13 cellular contexts compared by ENCODE assay signal in the genomic region with DNA sequence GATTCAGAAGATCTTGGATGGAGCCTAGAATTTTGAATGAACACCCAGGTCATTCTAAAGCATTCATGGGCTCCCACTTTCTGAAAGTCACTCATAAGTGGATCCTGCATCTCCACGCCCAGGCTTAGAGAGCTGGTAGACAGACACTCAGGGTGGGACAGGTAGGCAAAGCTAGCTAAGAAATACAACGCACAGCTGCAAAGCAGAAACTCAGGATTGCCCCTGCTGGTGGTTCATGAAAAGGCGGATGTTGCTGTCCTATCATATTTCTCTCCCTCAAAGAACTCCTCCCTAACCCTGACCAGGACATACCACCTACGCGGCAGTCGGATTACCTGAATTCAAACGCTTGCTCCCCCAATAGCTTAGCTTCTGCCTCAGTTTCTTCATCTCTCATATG.
A peak's percentile ranks its signal among the peaks of the same experiment; 100 is the strongest.
DNase-seq lines count a peak whose midpoint lies in the region; ATAC-seq, FAIRE-seq and TF ChIP-seq lines count a peak whose summit lies in the region.
"Had no signal": no experiment of that assay in that cellular context is flagged by ENCODE, and none has a peak within 500 bp of the region (broad histone marks: within the 10 kb centered on the region; RNA-seq: fewer than 3 reads in every experiment).

No MANE protein-coding gene starts in this region.

- FAIRE-seq in GM12891 (lab: Jason Lieb, UNC), result no peak

- no peaks in the 10 kb centered on the region for H3K27me3 ChIP-seq in OCI-LY1 (ENCODE audit: insufficient read depth, low read length)

- TF ChIP-seq POLR2A in GM12891 (IDR thresholded peaks at IDR 0.05; ENCODE audit: low read depth, low read length), result no peak

- H3K9me3 ChIP-seq in OCI-LY1 (ENCODE audit: low read length), result no peaks in the 10 kb centered on the region

- TF ChIP-seq CTCF in OCI-LY1 (IDR thresholded peaks at IDR 0.05; ENCODE audit: low read length), result peak; percentile 54
- peak; percentile 66 for TF ChIP-seq CTCF in endothelial cell (IDR thresholded peaks at IDR 0.05; ENCODE audit: unreplicated experiment)
- TF ChIP-seq CTCF in type B pancreatic cell (conservative IDR thresholded peaks at IDR 0.05), result peak; percentile 63

- no peaks in the 10 kb centered on the region; the same call in 1 of the 2 replicates for H3K9me2 ChIP-seq in OCI-LY1 (ENCODE audit: low read depth, low read length)

- no peaks in the 10 kb centered on the region for H4K20me1 ChIP-seq in OCI-LY1 (ENCODE audit: insufficient read depth, low read length)

- H3K9ac ChIP-seq in OCI-LY1 (ENCODE audit: low read length), result no peak overlapping the region

- no peak overlapping the region for H3K4me3 ChIP-seq in OCI-LY1 (ENCODE audit: low read depth, low read length, poor library complexity, severe bottlenecking)

- H3K27me3 Mint-ChIP-seq in endothelial cell (ENCODE audit: unreplicated experiment), result no peaks in the 10 kb centered on the region
- no peaks in the 10 kb centered on the region for H3K27me3 Mint-ChIP-seq in type B pancreatic cell
- H3K27me3 Mint-ChIP-seq: stimulated activated naive CD8-positive, alpha-beta T cell treated with anti-CD3 and anti-CD28 coated beads, Interleukin-15, amount 100 ng/mL, for 72 hours had no signal

- no peak for ATAC-seq in GM21825 (IDR thresholded peaks at IDR 0.05; ENCODE audit: unreplicated experiment)
- ATAC-seq: stimulated activated naive CD8-positive, alpha-beta T cell treated with anti-CD3 and anti-CD28 coated beads, Interleukin-15, amount 100 ng/mL, for 72 hours had no signal

- no peak overlapping the region for H3K27ac ChIP-seq in OCI-LY1 (ENCODE audit: low read depth, low read length, poor library complexity, severe bottlenecking)

- H3K9me3 Mint-ChIP-seq in endothelial cell (ENCODE audit: unreplicated experiment) (no peaks in the 10 kb centered on the region), type B pancreatic cell (no peaks in the 10 kb centered on the region)
- H3K9me3 Mint-ChIP-seq: stimulated activated naive CD8-positive, alpha-beta T cell treated with anti-CD3 and anti-CD28 coated beads, Interleukin-15, amount 100 ng/mL, for 72 hours had no signal

- H3K4me1 Mint-ChIP-seq in endothelial cell (ENCODE audit: unreplicated experiment), result peaks cover 16% of the 10 kb centered on the region
- H3K4me1 Mint-ChIP-seq in type B pancreatic cell (ENCODE audit: unreplicated experiment), result peaks cover 12% of the 10 kb centered on the region
- H3K4me1 Mint-ChIP-seq: CD14-positive monocyte had no signal

- H3K4me1 ChIP-seq in OCI-LY1 (ENCODE audit: insufficient read depth, low read length, severe bottlenecking), result no peaks in the 10 kb centered on the region

- H3K36me3 ChIP-seq in OCI-LY1 (ENCODE audit: insufficient read depth, low read length), result no peaks in the 10 kb centered on the region

- H3K27ac Mint-ChIP-seq in endothelial cell (ENCODE audit: unreplicated experiment) (no peak overlapping the region), type B pancreatic cell (no peak overlapping the region)
- H3K27ac Mint-ChIP-seq: CD14-positive monocyte; stimulated activated naive CD8-positive, alpha-beta T cell treated with anti-CD3 and anti-CD28 coated beads, Interleukin-15, amount 100 ng/mL, for 72 hours had no signal

- no peak overlapping the region for H3K4me2 ChIP-seq in OCI-LY1 (ENCODE audit: low read length)

- no peak overlapping the region for H2AFZ ChIP-seq in OCI-LY1 (ENCODE audit: low read length)

- no peaks in the 10 kb centered on the region for H3K79me2 ChIP-seq in OCI-LY1 (ENCODE audit: insufficient read depth, low read length)

- peak; percentile 4 for DNase-seq in activated CD4-positive, alpha-beta T cell treated with anti-CD3 and anti-CD28 coated beads for 48 hours
- DNase-seq in activated CD4-positive, alpha-beta T cell treated with anti-CD3 and anti-CD28 coated beads, Interleukin-2, amount 50 U/mL, for 4 hours, result no peak
- peak; percentile 21 for DNase-seq in endothelial cell (ENCODE audit: low spot score)
- no peak for DNase-seq in type B pancreatic cell (ENCODE audit: extremely low spot score, unreplicated experiment)
- DNase-seq in GM12891 (ENCODE audit: insufficient read length, low spot score), result no peak
- DNase-seq in kidney tubule cell (ENCODE audit: low spot score), result no peak
- DNase-seq: cerebellar nuclear complex; NCI-H2081; stimulated activated CD4-positive, alpha-beta T cell treated with anti-CD3 and anti-CD28 coated beads, Interleukin-15, amount 100 ng/mL, for 24 hours; stimulated activated naive CD8-positive, alpha-beta T cell treated with anti-CD3 and anti-CD28 coated beads, Interleukin-15, amount 100 ng/mL, for 72 hours had no signal

- H3F3A ChIP-seq in OCI-LY1 (ENCODE audit: insufficient read depth, low read length), result no peaks in the 10 kb centered on the region

- H3K36me3 Mint-ChIP-seq in endothelial cell (ENCODE audit: low read depth, unreplicated experiment) (no peaks in the 10 kb centered on the region), type B pancreatic cell (no peaks in the 10 kb centered on the region)
- H3K36me3 Mint-ChIP-seq: CD14-positive monocyte had no signal

- no peak overlapping the region for H3K4me3 Mint-ChIP-seq in endothelial cell (ENCODE audit: unreplicated experiment)
- no peak overlapping the region for H3K4me3 Mint-ChIP-seq in type B pancreatic cell
- H3K4me3 Mint-ChIP-seq: CD14-positive monocyte; stimulated activated naive CD8-positive, alpha-beta T cell treated with anti-CD3 and anti-CD28 coated beads, Interleukin-15, amount 100 ng/mL, for 72 hours had no signal

TF ChIP-seq in GM12891, 5 proteins besides CTCF, POLR2A, EP300 and RAD21:
- TF ChIP-seq SPI1 (IDR thresholded peaks at IDR 0.05; ENCODE audit: low read depth, low read length) (no peak), PAX5 (IDR thresholded peaks at IDR 0.05; ENCODE audit: insufficient read depth, low read length, severe bottlenecking) (no peak), TAF1 (IDR thresholded peaks at IDR 0.05; ENCODE audit: low read depth, low read length) (no peak)

Comparison
In these comparisons a context has a peak if more than half of its experiments do, and no peak if none do; other contexts are left out.
1. DNase-seq: peak in activated CD4-positive, alpha-beta T cell treated with anti-CD3 and anti-CD28 coated beads for 48 hours (single experiment) and endothelial cell (single experiment); none in activated CD4-positive, alpha-beta T cell treated with anti-CD3 and anti-CD28 coated beads, Interleukin-2, amount 50 U/mL, for 4 hours (0 of 2), type B pancreatic cell (single experiment), GM12891 (single experiment) and kidney tubule cell (single experiment).
2. Peak in every context shown above with its lines, with median percentiles within 50 percentile points of each other: CTCF ChIP-seq.